ENCODE assay signal across 10 cellular contexts in the genomic region with DNA sequence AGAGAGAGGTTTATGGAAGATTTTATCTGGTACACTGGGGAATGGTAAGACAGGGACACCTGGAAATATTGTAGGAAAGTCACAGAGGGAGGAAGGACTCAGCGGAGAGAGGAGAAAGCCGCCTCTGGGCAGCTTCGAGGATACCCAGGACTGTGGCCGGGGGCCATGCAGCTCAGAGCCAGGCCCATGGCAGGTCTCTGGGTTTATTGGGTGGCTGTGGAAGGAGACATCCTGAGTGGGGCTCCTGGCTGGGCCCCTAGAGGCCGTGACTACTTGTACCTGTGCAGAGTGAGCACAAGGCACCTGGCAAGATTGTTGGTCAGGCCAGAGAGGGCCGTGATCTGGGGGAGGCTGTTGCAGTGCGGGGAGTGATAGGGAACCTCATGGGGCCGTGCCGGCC. TPM values are rescaled to one million over a fixed set of nuclear protein-coding genes. Genes with fewer than 3 reads are reported as not detected.
A peak's percentile ranks its signal among the peaks of the same experiment; 100 is the strongest.
DNase-seq lines count a peak whose midpoint lies in the region; ATAC-seq and TF ChIP-seq lines count a peak whose summit lies in the region.
"Had no signal": no experiment of that assay in that cellular context is flagged by ENCODE, and none has a peak within 500 bp of the region (broad histone marks: within the 10 kb centered on the region; RNA-seq: fewer than 3 reads in every experiment).

No MANE protein-coding gene starts in this region.

- peak overlapping the region; percentile 100 for H3K4me2 ChIP-seq in DOHH2 (ENCODE audit: low read length)

- TF ChIP-seq CTCF in DOHH2 (IDR thresholded peaks at IDR 0.05; ENCODE audit: low read depth, low read length, poor library complexity, severe bottlenecking) (no peak), endothelial cell (IDR thresholded peaks at IDR 0.05; ENCODE audit: unreplicated experiment) (no peak), psoas muscle (IDR thresholded peaks at IDR 0.05) (no peak), GM20000 (IDR thresholded peaks at IDR 0.05; ENCODE audit: extremely low read depth, missing control alignments) (no peak)

- H4K20me1 ChIP-seq in DOHH2 (ENCODE audit: control insufficient read depth, insufficient read depth, low read depth, low read length), result peaks cover 62% of the 10 kb centered on the region

- no peak for ATAC-seq in T-cell (replicated peaks in 1 of 4)
- ATAC-seq in psoas muscle, result no peak

- H3K27ac Mint-ChIP-seq in T-cell, result peak overlapping the region; percentile 59 to 96
- H3K27ac Mint-ChIP-seq in endothelial cell (ENCODE audit: unreplicated experiment), result peak overlapping the region; percentile 21

- peaks cover 61 to 74% (median 73%) of the 10 kb centered on the region in 3 donors for H3K4me1 Mint-ChIP-seq in T-cell
- H3K4me1 Mint-ChIP-seq in endothelial cell (ENCODE audit: unreplicated experiment), result peaks cover 35% of the 10 kb centered on the region

- H3K36me3 ChIP-seq in DOHH2 (ENCODE audit: control insufficient read depth, low read length), result peaks cover 77% of the 10 kb centered on the region
- H3K36me3 ChIP-seq in psoas muscle (ENCODE audit: insufficient read depth in 1 of 2, low read depth in 1 of 2), result peaks cover 0 to 22% of the 10 kb centered on the region in 2 donors

- no peaks in the 10 kb centered on the region for H3K9me3 Mint-ChIP-seq in T-cell
- H3K9me3 Mint-ChIP-seq in endothelial cell (ENCODE audit: unreplicated experiment), result no peaks in the 10 kb centered on the region

- H3K36me3 Mint-ChIP-seq in T-cell (peaks cover 8% of the 10 kb centered on the region), endothelial cell (ENCODE audit: low read depth, unreplicated experiment) (peaks cover 13% of the 10 kb centered on the region)

- H3K79me2 ChIP-seq in DOHH2 (ENCODE audit: control insufficient read depth, low read length), result peaks cover 83% of the 10 kb centered on the region

- H3F3A ChIP-seq in DOHH2 (ENCODE audit: control insufficient read depth, insufficient read depth), result peaks cover 5% of the 10 kb centered on the region

- H3K27me3 Mint-ChIP-seq in T-cell, result no peaks in the 10 kb centered on the region
- H3K27me3 Mint-ChIP-seq in endothelial cell (ENCODE audit: unreplicated experiment), result peaks cover 23% of the 10 kb centered on the region

- no peaks in the 10 kb centered on the region for H3K9me2 ChIP-seq in DOHH2 (replicated peaks; ENCODE audit: control insufficient read depth, low read length)

- WGBS in psoas muscle, 3 donors, result 62 to 83% (median 70%) methylated on average over 9 of the region's 9 CpGs

- H3K4me3 Mint-ChIP-seq in T-cell, result peak overlapping the region; percentile 91 to 95 (median 94)
- H3K4me3 Mint-ChIP-seq in endothelial cell (ENCODE audit: unreplicated experiment), result peak overlapping the region; percentile 72

- H3K27ac ChIP-seq in DOHH2 (ENCODE audit: low read depth, low read length), result no peak overlapping the region
- peak overlapping the region; percentile 95 for H3K27ac ChIP-seq in psoas muscle

- intact Hi-C loops in psoas muscle (cut with DNase I), result loop anchor here in 1 of 2 donors (10.0 kb wide), 1 partner anchor 136 kb away; a partner anchor contains a TSS

- DNase-seq in T-cell, result no peak
- no peak for DNase-seq in endothelial cell (ENCODE audit: low spot score)
- no peak for DNase-seq in psoas muscle
- no peak for DNase-seq in Kasumi-1 (lab: John Stamatoyannopoulos, UW)
- no peak for DNase-seq in NCI-H345 (lab: John Stamatoyannopoulos, UW)
- DNase-seq in GM20000 (ENCODE audit: low spot score), result no peak
- DNase-seq in stimulated activated CD8-positive, alpha-beta memory T cell treated with anti-CD3 and anti-CD28 coated beads, Interleukin-4, amount 100 ng/mL, for 48 hours, result no peak
- DNase-seq: activated CD4-positive, CD25-positive, alpha-beta regulatory T cell; KBM-7 had no signal

- H3K27me3 ChIP-seq in DOHH2 (ENCODE audit: control insufficient read depth, low read length) (no peaks in the 10 kb centered on the region), psoas muscle (ENCODE audit: insufficient read depth in 3 of 3, low read length in 2 of 3) (no peaks in the 10 kb centered on the region)

- peaks cover 31% of the 10 kb centered on the region for H3K4me1 ChIP-seq in DOHH2 (ENCODE audit: control insufficient read depth, low read length)
- H3K4me1 ChIP-seq in psoas muscle, result peaks cover 66% of the 10 kb centered on the region

- H3K4me3 ChIP-seq in DOHH2 (ENCODE audit: low read length), result no peak overlapping the region
- peak overlapping the region; percentile 97 for H3K4me3 ChIP-seq in psoas muscle

- H3K9me3 ChIP-seq in DOHH2 (ENCODE audit: control insufficient read depth, insufficient read depth, low read length), result no peaks in the 10 kb centered on the region
- H3K9me3 ChIP-seq in psoas muscle, result no peaks in the 10 kb centered on the region

- CTCF ChIA-PET in T-cell (lab: Charles Lee), result no interaction called here

- POLR2A ChIA-PET in T-cell (lab: Charles Lee), result no interaction called here

RNA-seq across cellular contexts. Expression of a gene that starts 3.4 kb away (rescaled TPM):
- 100 to 1,000 TPM; 153 to 170 (median 161) TPM for total RNA-seq in T-cell
- 145 TPM for total RNA-seq in endothelial cell (ENCODE audit: unreplicated experiment)
- total RNA-seq in psoas muscle, result 100 to 1,000 TPM in 1 of 4 donors, 10 to 100 TPM in 3; 59.9 to 122 (median 86.9) TPM
- polyA plus RNA-seq in psoas muscle, result 100 to 1,000 TPM in 1 of 3 donors, 10 to 100 TPM in 2; 68.9 to 103 (median 94.1) TPM

RNA-seq across cellular contexts. Expression of a gene that starts 9.4 kb away (rescaled TPM):
- total RNA-seq in T-cell (10 to 100 TPM; 11.8 to 18.1 (median 13.7) TPM), endothelial cell (ENCODE audit: unreplicated experiment) (18.1 TPM), psoas muscle (100 to 1,000 TPM; 227 to 339 (median 232) TPM)
- 100 to 1,000 TPM; 162 to 464 (median 351) TPM for polyA plus RNA-seq in psoas muscle

RNA-seq across cellular contexts. Expression of a gene that starts 27.1 kb away (rescaled TPM):
- total RNA-seq in T-cell, result 10 to 100 TPM; 50.3 to 85.5 (median 79.6) TPM
- total RNA-seq in endothelial cell (ENCODE audit: unreplicated experiment), result 84.0 TPM
- total RNA-seq in psoas muscle, result 100 to 1,000 TPM; 230 to 338 (median 308) TPM
- polyA plus RNA-seq in psoas muscle, result 100 to 1,000 TPM; 177 to 423 (median 294) TPM

RNA-seq across cellular contexts. Expression of a gene that starts 27.4 kb away (rescaled TPM):
- total RNA-seq in T-cell (1,000 to 10,000 TPM; 1,731 to 2,353 (median 2,282) TPM), endothelial cell (ENCODE audit: unreplicated experiment) (1,175 TPM), psoas muscle (100 to 1,000 TPM; 697 to 992 (median 943) TPM)
- 1,000 to 10,000 TPM; 2,739 to 4,077 (median 3,158) TPM for polyA plus RNA-seq in psoas muscle

RNA-seq across cellular contexts. Expression of a gene that starts 39.1 kb away (rescaled TPM):
- total RNA-seq in T-cell (under 1 TPM; 0.08 to 0.29 (median 0.13) TPM), endothelial cell (ENCODE audit: unreplicated experiment) (1.9 TPM), psoas muscle (under 1 TPM; 0.04 to 0.06 (median 0.05) TPM)
- under 1 TPM in 2 of 3 donors, not detected in 1; 0.01 to 0.03 TPM for polyA plus RNA-seq in psoas muscle

Comparison
In these comparisons a context has a peak if more than half of its experiments do, and no peak if none do; other contexts are left out.
1. RNA of a gene that starts 9.4 kb away (total RNA-seq): 227 to 339 TPM in psoas muscle; 18.1 TPM in endothelial cell (single experiment) and 11.8 to 18.1 TPM in T-cell; every median in the first group is over 10 times any median in the second.